In genomic region chr6:72554203-72554564, GRCh38 we compare ENCODE assay signal across 13 cellular contexts.
DNase-seq lines count a peak whose midpoint lies in the region; ATAC-seq and TF ChIP-seq lines count a peak whose summit lies in the region.
"Had no signal": no experiment of that assay in that cellular context is flagged by ENCODE, and none has a peak within 500 bp of the region (broad histone marks: within the 10 kb centered on the region; RNA-seq: fewer than 3 reads in every experiment).

No MANE protein-coding gene starts in this region.

- no peaks in the 10 kb centered on the region for H3K36me3 Mint-ChIP-seq in activated T-helper 17 cell treated with anti-CD3 and anti-CD28 coated beads, Interleukin-2, amount 50 U/mL, for 72 hours (ENCODE audit: low read depth)
- no peaks in the 10 kb centered on the region for H3K36me3 Mint-ChIP-seq in type B pancreatic cell
- H3K36me3 Mint-ChIP-seq: stimulated activated naive B cell treated with anti-CD40 and anti-IgM and Interleukin-4, amounts not matched to agents 10 μg/mL and 1 μg/mL and 100 μg/mL, for 72 hours had no signal

- DNase-seq in ACHN = peak; percentile 3
- DNase-seq in HCEC 1CT = peak; percentile 90
- DNase-seq in foreskin keratinocyte = peak; percentile 83 to 93
- no peak for DNase-seq in GM19238 (ENCODE audit: insufficient read length, low spot score)
- no peak for DNase-seq in SHP77 treated with DMSO at 0.1 percent for 48 hours (lab: John Stamatoyannopoulos, UW)
- DNase-seq in type B pancreatic cell (ENCODE audit: extremely low spot score, unreplicated experiment) = no peak
- no peak for DNase-seq in activated CD8-positive, alpha-beta memory T cell treated with anti-CD3 and anti-CD28 coated beads, Interleukin-2, amount 50 U/mL, for 48 hours
- DNase-seq: activated CD4-positive, alpha-beta T cell treated with anti-CD3 and anti-CD28 coated beads for 4 hours; NCI-H2107; stimulated activated CD4-positive, alpha-beta T cell treated with anti-CD3 and anti-CD28 coated beads, Interleukin-4, amount 100 ng/mL, for 24 hours; stimulated activated naive B cell treated with anti-CD40 and anti-IgM and Interleukin-4, amounts not matched to agents 10 μg/mL and 1 μg/mL and 100 μg/mL, for 72 hours had no signal

- no peak overlapping the region for H3K27ac Mint-ChIP-seq in activated T-helper 17 cell treated with anti-CD3 and anti-CD28 coated beads, Interleukin-2, amount 50 U/mL, for 72 hours
- H3K27ac Mint-ChIP-seq in type B pancreatic cell = no peak overlapping the region
- H3K27ac Mint-ChIP-seq: stimulated activated naive B cell treated with anti-CD40 and anti-IgM and Interleukin-4, amounts not matched to agents 10 μg/mL and 1 μg/mL and 100 μg/mL, for 72 hours had no signal

- peaks cover 7% of the 10 kb centered on the region for H3K27me3 Mint-ChIP-seq in activated T-helper 17 cell treated with anti-CD3 and anti-CD28 coated beads, Interleukin-2, amount 50 U/mL, for 72 hours
- no peaks in the 10 kb centered on the region for H3K27me3 Mint-ChIP-seq in type B pancreatic cell

- peak; percentile 45 for ATAC-seq in activated T-helper 17 cell treated with anti-CD3 and anti-CD28 coated beads, Interleukin-2, amount 50 U/mL, for 72 hours (replicated peaks)
- ATAC-seq in foreskin keratinocyte = peak; percentile 73
- ATAC-seq: stimulated activated naive B cell treated with anti-CD40 and anti-IgM and Interleukin-4, amounts not matched to agents 10 μg/mL and 1 μg/mL and 100 μg/mL, for 72 hours had no signal

- H3K27ac ChIP-seq in foreskin keratinocyte = peak overlapping the region; percentile 78
- H3K27ac ChIP-seq: BLaER1 had no signal

- TF ChIP-seq CTCF in foreskin keratinocyte (conservative IDR thresholded peaks at IDR 0.05) (no peak), type B pancreatic cell (conservative IDR thresholded peaks at IDR 0.05) (no peak)

- no peak overlapping the region for H3K4me3 Mint-ChIP-seq in activated T-helper 17 cell treated with anti-CD3 and anti-CD28 coated beads, Interleukin-2, amount 50 U/mL, for 72 hours
- H3K4me3 Mint-ChIP-seq in type B pancreatic cell = no peak overlapping the region
- H3K4me3 Mint-ChIP-seq: stimulated activated naive B cell treated with anti-CD40 and anti-IgM and Interleukin-4, amounts not matched to agents 10 μg/mL and 1 μg/mL and 100 μg/mL, for 72 hours had no signal

- peaks cover 28% of the 10 kb centered on the region for H3K4me1 ChIP-seq in foreskin keratinocyte
- H3K4me1 ChIP-seq: BLaER1 had no signal

- no peaks in the 10 kb centered on the region for H3K9me3 Mint-ChIP-seq in activated T-helper 17 cell treated with anti-CD3 and anti-CD28 coated beads, Interleukin-2, amount 50 U/mL, for 72 hours
- no peaks in the 10 kb centered on the region for H3K9me3 Mint-ChIP-seq in type B pancreatic cell
- H3K9me3 Mint-ChIP-seq: stimulated activated naive B cell treated with anti-CD40 and anti-IgM and Interleukin-4, amounts not matched to agents 10 μg/mL and 1 μg/mL and 100 μg/mL, for 72 hours had no signal

- in situ Hi-C loops in ACHN (cut with HindIII; ENCODE audit: low pct_ligation_motif_present, low pct_unique_long_range_greater_than_20kb, low sequenced_read_pairs) = no loop called here

- no peaks in the 10 kb centered on the region for H3K27me3 ChIP-seq in foreskin keratinocyte
- H3K27me3 ChIP-seq: BLaER1 had no signal

- H3K4me1 Mint-ChIP-seq in activated T-helper 17 cell treated with anti-CD3 and anti-CD28 coated beads, Interleukin-2, amount 50 U/mL, for 72 hours = peaks cover 9% of the 10 kb centered on the region
- H3K4me1 Mint-ChIP-seq in type B pancreatic cell (ENCODE audit: unreplicated experiment) = no peaks in the 10 kb centered on the region
- H3K4me1 Mint-ChIP-seq: stimulated activated naive B cell treated with anti-CD40 and anti-IgM and Interleukin-4, amounts not matched to agents 10 μg/mL and 1 μg/mL and 100 μg/mL, for 72 hours had no signal

Comparison
In these comparisons a context has a peak if more than half of its experiments do, and no peak if none do; other contexts are left out.
1. DNase-seq: peak in ACHN (single experiment), HCEC 1CT (single experiment) and foreskin keratinocyte (2 of 2); none in GM19238 (single experiment), SHP77 treated with DMSO at 0.1 percent for 48 hours (single experiment), type B pancreatic cell (single experiment) and activated CD8-positive, alpha-beta memory T cell treated with anti-CD3 and anti-CD28 coated beads, Interleukin-2, amount 50 U/mL, for 48 hours (single experiment).